Comparison of ENCODE assay signal across 30 cellular contexts in the genomic region with DNA sequence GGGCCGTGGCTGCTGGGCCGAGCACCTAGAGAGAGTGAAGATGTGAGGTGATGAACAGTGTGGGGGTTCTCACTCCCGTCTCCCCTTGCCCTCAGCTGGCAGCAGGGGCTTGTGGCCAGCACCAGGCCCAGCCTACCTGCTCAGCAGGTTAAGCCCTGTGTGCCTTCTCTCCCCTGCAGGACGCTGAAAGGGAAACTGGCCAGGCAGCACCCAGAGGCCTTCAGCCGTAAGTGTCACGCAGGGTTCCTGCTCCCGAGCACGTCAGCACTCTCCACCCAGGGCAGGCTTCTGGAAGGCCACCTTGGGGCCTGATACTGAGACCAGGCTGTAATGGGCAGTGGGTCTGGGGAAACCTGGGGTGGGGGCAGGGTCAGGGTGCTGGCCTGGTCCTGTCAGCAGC. TPM values are rescaled to one million over a fixed set of nuclear protein-coding genes. Genes with fewer than 3 reads are reported as not detected.
"Had no signal": no experiment of that assay in that cellular context is flagged by ENCODE, and none has a peak within 500 bp of the region (broad histone marks: within the 10 kb centered on the region; RNA-seq: fewer than 3 reads in every experiment).

No MANE protein-coding gene starts in this region.

- H3K4me1 ChIP-seq: psoas muscle had no signal

- H3K9ac ChIP-seq: parathyroid adenoma had no signal

- H3K4me3 Mint-ChIP-seq: naive thymus-derived CD4-positive, alpha-beta T cell; natural killer cell; nephron; stimulated activated effector memory CD8-positive, alpha-beta T cell treated with anti-CD3 and anti-CD28 coated beads, Interleukin-12 subunit alpha, Interleukin-12 subunit beta, amount 100 ng/mL, for 72 hours; stimulated activated naive B cell treated with anti-CD40 and anti-IgM and Interleukin-4, amounts not matched to agents 10 μg/mL and 1 μg/mL and 100 μg/mL, for 72 hours; stimulated activated naive CD8-positive, alpha-beta T cell treated with anti-CD3 and anti-CD28 coated beads, Interleukin-15, Interleukin-2, amounts not matched to agents 100 ng/mL and 50 ng/mL, for 24 hours had no signal

- H3K27ac ChIP-seq: ovary, parathyroid adenoma, psoas muscle, skin epidermis, spleen, stomach, thoracic aorta, thyroid gland, tibial nerve, upper lobe of left lung, vagina had no signal

- H3K4me3 ChIP-seq: ovary, psoas muscle, skin epidermis, smooth muscle cell, spleen, stomach, thoracic aorta, thyroid gland, tibial nerve, upper lobe of left lung, vagina had no signal

- H3K9me3 ChIP-seq: ovary, psoas muscle, spleen, stomach, thoracic aorta, thyroid gland, tibial nerve, upper lobe of left lung, vagina had no signal

- H2AFZ ChIP-seq: parathyroid adenoma had no signal

- ATAC-seq: naive thymus-derived CD4-positive, alpha-beta T cell; natural killer cell; psoas muscle; right cardiac atrium; sciatic nerve; stimulated activated effector memory CD8-positive, alpha-beta T cell treated with anti-CD3 and anti-CD28 coated beads, Interleukin-12 subunit alpha, Interleukin-12 subunit beta, amount 100 ng/mL, for 72 hours; stimulated activated naive B cell treated with anti-CD40 and anti-IgM and Interleukin-4, amounts not matched to agents 10 μg/mL and 1 μg/mL and 100 μg/mL, for 72 hours had no signal

- H3K9me3 Mint-ChIP-seq: naive thymus-derived CD4-positive, alpha-beta T cell; natural killer cell; nephron; neural crest cell; stimulated activated effector memory CD8-positive, alpha-beta T cell treated with anti-CD3 and anti-CD28 coated beads, Interleukin-12 subunit alpha, Interleukin-12 subunit beta, amount 100 ng/mL, for 72 hours; stimulated activated naive B cell treated with anti-CD40 and anti-IgM and Interleukin-4, amounts not matched to agents 10 μg/mL and 1 μg/mL and 100 μg/mL, for 72 hours; stimulated activated naive CD8-positive, alpha-beta T cell treated with anti-CD3 and anti-CD28 coated beads, Interleukin-15, Interleukin-2, amounts not matched to agents 100 ng/mL and 50 ng/mL, for 24 hours had no signal

- H3K36me3 Mint-ChIP-seq: natural killer cell had no signal

- H3K27ac Mint-ChIP-seq: natural killer cell; nephron; progenitor cell of endocrine pancreas; stimulated activated naive CD8-positive, alpha-beta T cell treated with anti-CD3 and anti-CD28 coated beads, Interleukin-15, Interleukin-2, amounts not matched to agents 100 ng/mL and 50 ng/mL, for 24 hours had no signal

- H3K27me3 ChIP-seq: ovary, spleen, stomach, thyroid gland, tibial nerve, upper lobe of left lung, vagina had no signal

- H3K36me3 ChIP-seq: ovary had no signal

- H3K4me2 ChIP-seq: smooth muscle cell had no signal

- FAIRE-seq: urothelium cell line had no signal

- DNase-seq: naive thymus-derived CD4-positive, alpha-beta T cell; natural killer cell; occipital lobe; ovary; posterior cingulate gyrus; psoas muscle; spleen; stimulated activated CD4-positive, alpha-beta T cell treated with anti-CD3 and anti-CD28 coated beads, Interleukin-12 subunit alpha, Interleukin-12 subunit beta, amount 100 ng/mL, for 4 hours; stimulated activated CD4-positive, alpha-beta T cell treated with anti-CD3 and anti-CD28 coated beads, Interleukin-1b, Interleukin-23, amount 100 ng/mL, for 48 hours; stimulated activated CD4-positive, alpha-beta T cell treated with anti-CD3 and anti-CD28 coated beads, Interleukin-4, amount 100 ng/mL, for 24 hours; stimulated activated naive B cell treated with anti-CD40 and anti-IgM and Interleukin-4, amounts not matched to agents 10 μg/mL and 1 μg/mL and 100 μg/mL, for 72 hours; stimulated activated naive CD4-positive, alpha-beta T cell treated with Interleukin-2 at 50 U/mL for 16 hours; stomach; thyroid gland; trophoblast cell had no signal

- H3K27me3 Mint-ChIP-seq: progenitor cell of endocrine pancreas; stimulated activated naive B cell treated with anti-CD40 and anti-IgM and Interleukin-4, amounts not matched to agents 10 μg/mL and 1 μg/mL and 100 μg/mL, for 72 hours; stimulated activated naive CD8-positive, alpha-beta T cell treated with anti-CD3 and anti-CD28 coated beads, Interleukin-15, Interleukin-2, amounts not matched to agents 100 ng/mL and 50 ng/mL, for 24 hours had no signal

RNA-seq across cellular contexts. Expression of a gene that starts 39.6 kb away (rescaled TPM):
- total RNA-seq: naive thymus-derived CD4-positive, alpha-beta T cell; natural killer cell had no signal
